Comparison of ENCODE assay signal across 12 cellular contexts in the genomic region with DNA sequence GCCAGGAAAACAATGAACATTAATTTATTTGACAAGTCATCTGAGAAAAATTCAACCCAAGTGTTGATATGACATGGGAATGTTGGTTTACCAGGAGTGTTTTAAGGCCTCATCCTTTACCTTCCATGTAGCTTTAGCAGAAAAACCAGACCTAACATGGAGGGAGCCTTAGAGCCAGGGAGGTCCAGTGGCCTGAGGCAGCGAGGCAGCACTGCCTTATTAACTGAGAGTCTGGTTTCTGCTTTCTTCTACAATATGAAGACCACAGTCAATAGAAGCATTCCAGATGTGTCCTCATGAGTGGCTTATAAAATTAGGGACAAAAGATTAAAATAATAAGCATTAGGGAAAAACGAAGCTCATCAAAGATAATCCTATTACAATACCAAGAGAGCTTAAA.
"Had no signal": no experiment of that assay in that cellular context is flagged by ENCODE, and none has a peak within 500 bp of the region (broad histone marks: within the 10 kb centered on the region; RNA-seq: fewer than 3 reads in every experiment).

No MANE protein-coding gene starts in this region.

- H3K27ac Mint-ChIP-seq: activated CD4-positive, alpha-beta T cell treated with anti-CD3 and anti-CD28 coated beads, Interleukin-2, amount 10 ng/mL, durations not matched to agents 7 days and 5 days; stimulated activated effector memory CD8-positive, alpha-beta T cell treated with anti-CD3 and anti-CD28 coated beads, Interleukin-12 subunit alpha, Interleukin-12 subunit beta, amount 100 ng/mL, for 72 hours; T-helper 1 cell treated with Interleukin-12 subunit alpha and Interleukin-12 subunit beta and Interleukin-4 antibody, amounts not matched to agents 30 μg/mL and 1 μg/mL, for 36 hours had no signal

- H3K9me3 Mint-ChIP-seq: activated CD4-positive, alpha-beta T cell treated with anti-CD3 and anti-CD28 coated beads, Interleukin-2, amount 10 ng/mL, durations not matched to agents 7 days and 5 days; activated naive CD4-positive, alpha-beta T cell treated with anti-CD3 and anti-CD28 coated beads, Interleukin-2, amount 50 U/mL, for 24 hours; stimulated activated effector memory CD8-positive, alpha-beta T cell treated with anti-CD3 and anti-CD28 coated beads, Interleukin-12 subunit alpha, Interleukin-12 subunit beta, amount 100 ng/mL, for 72 hours; T-helper 1 cell treated with Interleukin-12 subunit alpha and Interleukin-12 subunit beta and Interleukin-4 antibody, amounts not matched to agents 30 μg/mL and 1 μg/mL, for 36 hours had no signal

- H3K27me3 ChIP-seq: body of pancreas, esophagus muscularis mucosa, thyroid gland had no signal

- H3K4me1 Mint-ChIP-seq: activated CD4-positive, alpha-beta T cell treated with anti-CD3 and anti-CD28 coated beads, Interleukin-2, amount 10 ng/mL, durations not matched to agents 7 days and 5 days; activated naive CD4-positive, alpha-beta T cell treated with anti-CD3 and anti-CD28 coated beads, Interleukin-2, amount 50 U/mL, for 24 hours; stimulated activated effector memory CD8-positive, alpha-beta T cell treated with anti-CD3 and anti-CD28 coated beads, Interleukin-12 subunit alpha, Interleukin-12 subunit beta, amount 100 ng/mL, for 72 hours had no signal

- ATAC-seq: body of pancreas; stimulated activated effector memory CD8-positive, alpha-beta T cell treated with anti-CD3 and anti-CD28 coated beads, Interleukin-12 subunit alpha, Interleukin-12 subunit beta, amount 100 ng/mL, for 72 hours had no signal

- H3K9me3 ChIP-seq: body of pancreas, esophagus muscularis mucosa, thyroid gland had no signal

- DNase-seq: activated CD4-positive, alpha-beta T cell treated with anti-CD3 and anti-CD28 coated beads, Interleukin-2, amount 10 ng/mL, durations not matched to agents 7 days and 5 days; activated CD4-positive, CD25-positive, alpha-beta regulatory T cell; activated T-cell treated with anti-CD3 and anti-CD28 coated beads for 4 hours; body of pancreas; glutamatergic neuron; retina; thyroid gland had no signal

- H3K4me3 ChIP-seq: body of pancreas, esophagus muscularis mucosa, thyroid gland had no signal

- H3K79me2 ChIP-seq: parathyroid adenoma had no signal

- H3K27me3 Mint-ChIP-seq: activated CD4-positive, alpha-beta T cell treated with anti-CD3 and anti-CD28 coated beads, Interleukin-2, amount 10 ng/mL, durations not matched to agents 7 days and 5 days; activated naive CD4-positive, alpha-beta T cell treated with anti-CD3 and anti-CD28 coated beads, Interleukin-2, amount 50 U/mL, for 24 hours had no signal

- H2AFZ ChIP-seq: parathyroid adenoma had no signal

- H3K9ac ChIP-seq: parathyroid adenoma had no signal

- H3K4me1 ChIP-seq: body of pancreas, parathyroid adenoma, thyroid gland had no signal

- H3K4me3 Mint-ChIP-seq: activated CD4-positive, alpha-beta T cell treated with anti-CD3 and anti-CD28 coated beads, Interleukin-2, amount 10 ng/mL, durations not matched to agents 7 days and 5 days; activated naive CD4-positive, alpha-beta T cell treated with anti-CD3 and anti-CD28 coated beads, Interleukin-2, amount 50 U/mL, for 24 hours; stimulated activated effector memory CD8-positive, alpha-beta T cell treated with anti-CD3 and anti-CD28 coated beads, Interleukin-12 subunit alpha, Interleukin-12 subunit beta, amount 100 ng/mL, for 72 hours; T-helper 1 cell treated with Interleukin-12 subunit alpha and Interleukin-12 subunit beta and Interleukin-4 antibody, amounts not matched to agents 30 μg/mL and 1 μg/mL, for 36 hours had no signal

- H3K27ac ChIP-seq: body of pancreas, esophagus muscularis mucosa, parathyroid adenoma, thyroid gland had no signal
